ENCODE assay signal across 8 cellular contexts in the genomic region with DNA sequence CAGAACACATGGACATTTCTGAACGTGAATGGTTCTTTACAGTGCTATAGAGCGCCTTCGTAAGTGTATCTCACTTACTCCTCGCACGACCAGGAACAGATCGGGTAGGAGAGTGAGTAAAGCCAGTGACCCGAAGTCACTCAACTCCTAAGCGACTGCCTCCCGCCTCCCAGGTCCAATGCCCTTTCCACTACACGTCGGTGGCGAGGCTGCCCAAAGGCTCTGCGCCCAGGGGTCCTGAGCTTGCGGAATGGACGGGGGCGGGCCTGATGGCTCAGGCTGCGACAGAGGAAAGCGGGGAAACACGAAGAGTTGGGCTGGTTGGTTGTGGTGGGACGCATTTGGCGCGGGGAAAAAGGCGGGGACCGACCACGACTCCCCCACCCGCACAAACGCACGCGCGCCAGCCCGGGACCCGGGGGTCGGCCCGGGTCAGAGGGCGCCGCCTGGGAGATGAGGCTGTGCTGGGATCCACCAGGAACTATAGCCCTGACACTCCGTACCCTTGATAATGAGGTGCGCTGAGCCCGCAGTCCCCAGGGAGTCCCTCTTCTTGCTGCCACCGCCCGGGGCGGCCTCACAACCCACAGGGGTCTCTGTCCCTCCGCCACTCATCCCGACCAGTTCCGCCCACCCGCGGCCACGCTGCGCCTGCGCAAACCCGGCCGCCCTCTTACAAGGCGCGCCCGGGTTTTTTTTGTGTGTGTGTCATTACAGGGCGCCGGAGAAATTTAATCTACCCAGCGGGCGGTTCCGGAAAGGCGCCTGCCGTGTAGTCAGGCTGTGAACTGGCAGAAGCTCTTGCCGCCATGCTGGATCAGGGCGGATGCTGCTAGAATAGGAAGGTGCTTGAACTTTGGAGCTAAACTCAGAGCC. TPM values are rescaled to one million over a fixed set of nuclear protein-coding genes. Genes with fewer than 3 reads are reported as not detected.
DNase-seq lines count a peak whose midpoint lies in the region; ATAC-seq and TF ChIP-seq lines count a peak whose summit lies in the region.

A gene with protein sequence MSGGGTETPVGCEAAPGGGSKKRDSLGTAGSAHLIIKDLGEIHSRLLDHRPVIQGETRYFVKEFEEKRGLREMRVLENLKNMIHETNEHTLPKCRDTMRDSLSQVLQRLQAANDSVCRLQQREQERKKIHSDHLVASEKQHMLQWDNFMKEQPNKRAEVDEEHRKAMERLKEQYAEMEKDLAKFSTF (minus strand): TSS at position 628 of the 876 bp plus-strand sequence. CDS start 13 bp downstream, at position 615.

- no peaks in the 10 kb centered on the region for H3K79me2 ChIP-seq in parathyroid adenoma

- peak within 1 kb of the TSS; percentile 87 for H3K4me2 ChIP-seq in parathyroid adenoma (ENCODE audit: low read length)

- H3K27me3 ChIP-seq in cardiac muscle cell (no peaks in the 10 kb centered on the region), parathyroid adenoma (ENCODE audit: control insufficient read depth, insufficient read depth, low read length) (no peaks in the 10 kb centered on the region), tibial nerve (no peaks in the 10 kb centered on the region)

- WGBS in tibial nerve, 2 donors: 0 to 1% methylated on average over 63 to 64 of the region's 64 CpGs

- peak within 1 kb of the TSS; percentile 92 for H3K4me3 Mint-ChIP-seq in activated naive CD8-positive, alpha-beta T cell treated with anti-CD3 and anti-CD28 coated beads, Interleukin-2, amount 50 U/mL, for 24 hours

- peak; percentile 83 to 88 for TF ChIP-seq EP300 in tibial nerve (IDR thresholded peaks at IDR 0.05)

- H3K27me3 Mint-ChIP-seq in activated naive CD8-positive, alpha-beta T cell treated with anti-CD3 and anti-CD28 coated beads, Interleukin-2, amount 50 U/mL, for 24 hours: no peaks in the 10 kb centered on the region

- no peaks in the 10 kb centered on the region for H3K4me1 ChIP-seq in cardiac muscle cell (ENCODE audit: low read depth)
- H3K4me1 ChIP-seq in parathyroid adenoma: no peaks in the 10 kb centered on the region
- peaks cover 0 to 20% (median 4%) of the 10 kb centered on the region in 4 donors for H3K4me1 ChIP-seq in tibial nerve

- TF ChIP-seq POLR2A in tibial nerve (IDR thresholded peaks at IDR 0.05): peak; percentile 46 to 71

- H3K36me3 ChIP-seq in cardiac muscle cell: peaks cover 6% of the 10 kb centered on the region
- no peaks in the 10 kb centered on the region for H3K36me3 ChIP-seq in parathyroid adenoma (ENCODE audit: control insufficient read depth, insufficient read depth, low read length)
- peaks cover 0 to 25% (median 0%) of the 10 kb centered on the region in 3 donors for H3K36me3 ChIP-seq in tibial nerve

- peak within 1 kb of the TSS; percentile 60 for H3K4me3 ChIP-seq in cardiac muscle cell
- H3K4me3 ChIP-seq in parathyroid adenoma (ENCODE audit: low read depth, low read length): peak within 1 kb of the TSS; percentile 87
- peak within 1 kb of the TSS; percentile 54 to 84 (median 68) for H3K4me3 ChIP-seq in tibial nerve

- H3K9ac ChIP-seq in parathyroid adenoma: peak within 1 kb of the TSS; percentile 61

- peak within 1 kb of the TSS; percentile 98 for H2AFZ ChIP-seq in parathyroid adenoma

- no peaks in the 10 kb centered on the region for H3K9me3 ChIP-seq in cardiac muscle cell (ENCODE audit: low read depth)
- no peaks in the 10 kb centered on the region for H3K9me3 ChIP-seq in parathyroid adenoma (ENCODE audit: control insufficient read depth, low read length)
- H3K9me3 ChIP-seq in tibial nerve: no peaks in the 10 kb centered on the region

- peak within 1 kb of the TSS; percentile 76 for H3K27ac ChIP-seq in cardiac muscle cell
- peak within 1 kb of the TSS; percentile 84 for H3K27ac ChIP-seq in parathyroid adenoma
- peak within 1 kb of the TSS; percentile 47 to 93 (median 87) for H3K27ac ChIP-seq in tibial nerve

- TF ChIP-seq CTCF in GM12874 (IDR thresholded peaks at IDR 0.05; ENCODE audit: insufficient read depth, low read depth, low read length) (0 out of 2 replicates have a peak, but pooled peaks have one; percentile 2), cardiac muscle cell (IDR thresholded peaks at IDR 0.05; ENCODE audit: low read depth, low read length) (no peak), parathyroid adenoma (IDR thresholded peaks at IDR 0.05) (peak; percentile 11), tibial nerve (IDR thresholded peaks at IDR 0.05) (peak in 3 of 5 experiments; percentile 11 to 61 (median 36))

- peak; percentile 91 for ATAC-seq in HG02763 (IDR thresholded peaks at IDR 0.05; ENCODE audit: unreplicated experiment)
- ATAC-seq in activated naive CD8-positive, alpha-beta T cell treated with anti-CD3 and anti-CD28 coated beads, Interleukin-2, amount 50 U/mL, for 24 hours: peak; percentile 90

- H3K9me3 Mint-ChIP-seq in activated naive CD8-positive, alpha-beta T cell treated with anti-CD3 and anti-CD28 coated beads, Interleukin-2, amount 50 U/mL, for 24 hours: no peaks in the 10 kb centered on the region

- peaks cover 25% of the 10 kb centered on the region for H3K4me1 Mint-ChIP-seq in activated naive CD8-positive, alpha-beta T cell treated with anti-CD3 and anti-CD28 coated beads, Interleukin-2, amount 50 U/mL, for 24 hours

- H3K36me3 Mint-ChIP-seq in activated naive CD8-positive, alpha-beta T cell treated with anti-CD3 and anti-CD28 coated beads, Interleukin-2, amount 50 U/mL, for 24 hours (ENCODE audit: low read depth): peaks cover 12% of the 10 kb centered on the region

- DNase-seq in NCI-H1417 treated with DMSO at 0.1 percent for 48 hours (lab: John Stamatoyannopoulos, UW) (peak; percentile 75), SW480 (ENCODE audit: low spot score) (peak; percentile 94), cardiac muscle cell (ENCODE audit: low read depth in 1 of 2, low spot score in 1 of 2) (peak; percentile 98 to 99), tibial nerve (ENCODE audit: low spot score in 2 of 2) (peak; percentile 93 to 97)
- peak; percentile 98 for DNase-seq in activated naive CD8-positive, alpha-beta T cell treated with anti-CD3 and anti-CD28 coated beads, Interleukin-2, amount 50 U/mL, for 24 hours

- peak within 1 kb of the TSS; percentile 96 for H3K27ac Mint-ChIP-seq in activated naive CD8-positive, alpha-beta T cell treated with anti-CD3 and anti-CD28 coated beads, Interleukin-2, amount 50 U/mL, for 24 hours

RNA-seq across cellular contexts. Expression of the gene that starts here (rescaled TPM):
- total RNA-seq in cardiac muscle cell: 10.2 and 12.0 TPM in 2 replicates
- 10.8 and 14.9 TPM in 2 replicates for polyA plus RNA-seq in cardiac muscle cell
- total RNA-seq in tibial nerve: 10 to 100 TPM; 10.7 to 15.3 (median 11.6) TPM

Comparison
In these comparisons a context has a peak if more than half of its experiments do, and no peak if none do; other contexts are left out.
1. Peak in every context shown above with its lines: DNase-seq, ATAC-seq, H3K4me3 ChIP-seq and H3K27ac ChIP-seq.